8 cellular contexts compared by ENCODE assay signal in genomic region chr9:92141144-92142129, GRCh38. TPM values are rescaled to one million over a fixed set of nuclear protein-coding genes. Genes with fewer than 3 reads are reported as not detected.
DNase-seq lines count a peak whose midpoint lies in the region; TF ChIP-seq lines count a peak whose summit lies in the region.

No MANE protein-coding gene starts in this region.

- H3K4me1 Mint-ChIP-seq in MCF 10A (ENCODE audit: insufficient read depth, unreplicated experiment), result peaks cover 25% of the 10 kb centered on the region

- 0 to 24% methylated on average over 2 to 40 of the region's 62 CpGs for WGBS in transverse colon (ENCODE audit: low coverage in 1 of 2), 2 donors

- no peak for TF ChIP-seq EP300 in transverse colon (IDR thresholded peaks at IDR 0.05; ENCODE audit: low read depth)

- H3K4me3 ChIP-seq in transverse colon, result peak overlapping the region; percentile 15 to 40 (median 30)

- TF ChIP-seq CTCF in MCF 10A (IDR thresholded peaks at IDR 0.05; ENCODE audit: unreplicated experiment), result no peak
- TF ChIP-seq CTCF in transverse colon (IDR thresholded peaks at IDR 0.05), result no peak

- H3K27me3 ChIP-seq in transverse colon, result peaks cover 21% of the 10 kb centered on the region

- intact Hi-C loops in MCF 10A (cut with micrococcal nuclease) (loop anchor here (2.0 to 10.0 kb wide), 3 partner anchors 63 to 649 kb away; no protein-coding TSS in a partner anchor), transverse colon (cut with DNase I; ENCODE audit: low total_unique reads) (no loop called here)

- CTCF ChIA-PET in MCF 10A (lab: Yijun Ruan, JAX), result interaction anchor here (0.6 to 6.7 kb wide), 33 partner anchors 7 to 1823 kb away, joined by 3 to 153 read pairs (median 10); partner anchors contain the start of gene IARS1

- no peak for TF ChIP-seq POLR2A in transverse colon (IDR thresholded peaks at IDR 0.05)

- peak overlapping the region in 1 of 4 donors; percentile 37 for H3K27ac ChIP-seq in transverse colon

- H3K27me3 Mint-ChIP-seq in MCF 10A (ENCODE audit: insufficient read depth, unreplicated experiment), result no peaks in the 10 kb centered on the region

- H3K27ac Mint-ChIP-seq in MCF 10A (ENCODE audit: low read depth, unreplicated experiment), result no peak overlapping the region

- BruUV-seq in MCF 10A (replicated peaks; lab: Mats Ljungman, UMichigan), result no TSS peak

- peak; percentile 75 for DNase-seq in AG20443 (ENCODE audit: low spot score)
- peak; percentile 48 for DNase-seq in HT-29 (ENCODE audit: low spot score)
- no peak for DNase-seq in MCF 10A (ENCODE audit: unreplicated experiment)
- DNase-seq in left kidney (ENCODE audit: low read depth, low spot score), result peak; percentile 79
- DNase-seq in transverse colon, result no peak
- DNase-seq in NCI-H1930 (lab: John Stamatoyannopoulos, UW), result no peak
- no peak for DNase-seq in activated effector memory CD4-positive, alpha-beta T cell treated with anti-CD3 and anti-CD28 coated beads, Interleukin-2, amount 50 U/mL, for 16 hours
- no peak for DNase-seq in DMS79 (lab: John Stamatoyannopoulos, UW)

- in situ Hi-C loops in transverse colon (cut with MboI; ENCODE audit: low pct_ligation_motif_present in 1 of 4, low pct_unique_long_range_greater_than_20kb in 1 of 4, low sequenced_read_pairs in 3 of 4), result loop anchor here (25.0 kb wide), 4 partner anchors 96 to 646 kb away; no protein-coding TSS in a partner anchor

- H3K4me1 ChIP-seq in transverse colon, result peaks cover 0 to 17% (median 8%) of the 10 kb centered on the region in 4 donors

- H3K36me3 ChIP-seq in transverse colon, result no peaks in the 10 kb centered on the region

- POLR2A ChIA-PET in MCF 10A (lab: Yijun Ruan, JAX), result interaction anchor here (0.9 to 2.0 kb wide), 2 partner anchors 90 to 104 kb away, joined by 4 to 12 read pairs; no protein-coding TSS in a partner anchor

- no peaks in the 10 kb centered on the region for H3K9me3 ChIP-seq in transverse colon

- H3K4me3 Mint-ChIP-seq in MCF 10A (ENCODE audit: unreplicated experiment), result peak overlapping the region; percentile 35

- H3K9me3 Mint-ChIP-seq in MCF 10A (ENCODE audit: unreplicated experiment), result no peaks in the 10 kb centered on the region

- H3K36me3 Mint-ChIP-seq in MCF 10A (ENCODE audit: insufficient read depth, unreplicated experiment), result no peaks in the 10 kb centered on the region

RNA-seq across cellular contexts. Expression of gene SPTLC1, which starts 26.2 kb away (rescaled TPM):
- 59.7 and 72.9 TPM in 2 replicates for total RNA-seq in HT-29 (2014; rRNA removed; shearing (Covaris generic))
- 65.5 and 68.0 TPM in 2 replicates for total RNA-seq in MCF 10A (2022)
- total RNA-seq in transverse colon, result 100 to 1,000 TPM in 3 of 4 donors, 10 to 100 TPM in 1; 36.7 to 160 (median 112) TPM

Comparison
In these comparisons a context has a peak if more than half of its experiments do, and no peak if none do; other contexts are left out.
1. DNase-seq: peak in AG20443 (single experiment), HT-29 (single experiment) and left kidney (single experiment); none in MCF 10A (single experiment), transverse colon (single experiment), NCI-H1930 (0 of 2), activated effector memory CD4-positive, alpha-beta T cell treated with anti-CD3 and anti-CD28 coated beads, Interleukin-2, amount 50 U/mL, for 16 hours (single experiment) and DMS79 (single experiment).